1 cellular context compared by ENCODE assay signal in the genomic region with DNA sequence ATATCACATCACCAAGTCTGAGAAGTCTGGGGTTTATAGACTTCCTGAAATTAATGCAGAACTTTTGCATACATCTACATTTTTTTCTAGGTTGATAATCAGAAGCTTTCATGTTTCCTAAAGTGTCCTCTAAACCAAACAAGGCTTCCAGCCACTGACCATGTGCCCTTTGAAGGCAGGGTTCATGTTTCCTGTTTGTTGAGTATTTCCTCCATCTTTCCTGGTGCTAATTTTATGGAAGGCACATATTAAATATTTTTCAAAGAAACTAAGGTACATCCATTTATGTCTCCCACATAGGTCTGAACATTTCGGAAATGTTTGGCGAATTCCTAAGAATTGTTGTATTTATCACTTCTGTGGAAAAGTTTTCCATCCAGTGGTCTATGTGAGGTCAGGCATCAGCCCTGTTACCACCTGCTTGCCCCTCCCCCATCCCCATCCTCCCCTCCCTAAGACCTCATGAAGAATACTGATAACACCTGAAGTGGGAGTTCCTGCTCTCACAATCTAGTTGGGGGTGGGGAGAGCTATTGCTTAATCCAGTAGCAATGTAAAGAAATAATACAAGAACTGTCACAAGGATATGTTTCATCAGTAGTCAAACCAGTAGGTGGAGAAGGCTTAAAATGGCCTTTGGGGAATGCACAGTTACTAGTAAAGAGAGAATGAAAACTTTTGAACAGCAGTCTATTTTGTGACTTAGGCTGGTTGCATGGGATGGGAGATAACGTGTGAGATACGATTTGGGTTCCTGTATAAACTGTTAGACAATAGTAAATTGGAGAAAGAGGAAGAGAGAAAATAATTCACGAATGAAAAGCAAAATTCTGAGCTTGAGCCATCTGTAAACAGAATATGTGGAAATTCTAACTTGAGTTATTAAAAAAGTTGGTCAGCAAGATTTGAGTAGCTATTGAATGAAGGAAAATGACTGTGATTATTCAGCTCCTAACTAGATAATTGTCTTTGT.
A peak's percentile ranks its signal among the peaks of the same experiment; 100 is the strongest.
TF ChIP-seq lines count a peak whose summit lies in the region.

No MANE protein-coding gene starts in this region.

TF ChIP-seq in Ishikawa, 13 proteins besides CTCF, POLR2A, EP300 and RAD21 (continued from another document):
- peak; percentile 68 for TF ChIP-seq CEBPB (IDR thresholded peaks at IDR 0.05)
TF ChIP-seq in Ishikawa: peak in this region for 1.
